Comparison of ENCODE assay signal across 26 cellular contexts in genomic region chr20:10276886-10277580, GRCh38.
"Had no signal": no experiment of that assay in that cellular context is flagged by ENCODE, and none has a peak within 500 bp of the region (broad histone marks: within the 10 kb centered on the region; RNA-seq: fewer than 3 reads in every experiment).

No MANE protein-coding gene starts in this region.

- FAIRE-seq: endometrium, islet of Langerhans, keratinocyte had no signal

- H3K4me3 ChIP-seq: colonic mucosa, esophagus squamous epithelium, gastrocnemius medialis, heart right ventricle, left lung, lower lobe of right lung had no signal

- ATAC-seq: effector memory CD8-positive, alpha-beta T cell; esophagus mucosa; gastrocnemius medialis; heart right ventricle; left cardiac atrium; left lung; left ventricle myocardium superior; lower lobe of right lung; naive thymus-derived CD4-positive, alpha-beta T cell had no signal

- H3K9me3 ChIP-seq: colonic mucosa, esophagus squamous epithelium, gastrocnemius medialis, heart right ventricle, left lung, lower lobe of right lung had no signal

- H3K4me1 ChIP-seq: colonic mucosa, esophagus squamous epithelium, gastrocnemius medialis, heart right ventricle, left lung, lower lobe of right lung had no signal

- H3K27ac ChIP-seq: colonic mucosa, epithelial cell of prostate, esophagus squamous epithelium, gastrocnemius medialis, heart right ventricle, left lung, lower lobe of right lung had no signal

- DNase-seq: colonic mucosa; cortex of kidney; effector CD8-positive, alpha-beta T cell; effector memory CD8-positive, alpha-beta T cell; endodermal cell; erythroblast; esophagus squamous epithelium; foreskin fibroblast; foreskin melanocyte; gastrocnemius medialis; glutamatergic neuron; head of caudate nucleus; heart right ventricle; hippocampal formation; left cardiac atrium; left lung; left ventricle myocardium superior; lower lobe of right lung; mesenchymal stem cell; midbrain; naive thymus-derived CD4-positive, alpha-beta T cell had no signal

- H3K36me3 ChIP-seq: colonic mucosa, esophagus squamous epithelium, gastrocnemius medialis, heart right ventricle, left lung, lower lobe of right lung had no signal
